ENCODE assay signal across 22 cellular contexts in the genomic region with DNA sequence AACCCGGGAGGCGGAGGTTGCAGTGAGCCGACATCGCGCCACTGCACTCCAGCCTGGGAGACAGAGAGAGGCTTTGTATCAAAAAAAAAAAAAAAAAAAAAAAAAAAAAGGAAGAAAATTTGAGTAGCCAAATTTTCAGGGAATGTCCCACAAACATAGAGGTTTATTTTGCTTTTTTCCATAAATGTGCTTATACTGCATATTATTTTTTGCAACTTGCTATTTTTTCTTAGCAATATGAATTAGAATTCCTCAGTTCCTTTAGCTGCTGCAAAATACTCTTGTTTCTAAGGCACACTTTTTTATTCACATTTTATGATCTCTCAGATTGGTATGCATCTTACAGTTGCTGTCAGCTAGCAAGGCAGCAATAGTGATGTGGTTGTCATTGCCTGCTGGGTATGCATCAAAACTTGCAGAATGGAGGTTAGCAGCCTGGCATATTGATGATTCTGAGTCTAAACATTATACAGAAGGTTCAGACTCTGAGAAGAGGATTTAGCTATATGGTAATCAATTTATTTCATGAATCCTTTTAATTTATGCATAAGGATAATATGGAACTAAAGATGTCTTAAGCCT. TPM values are rescaled to one million over a fixed set of nuclear protein-coding genes. Genes with fewer than 3 reads are reported as not detected.
A peak's percentile ranks its signal among the peaks of the same experiment; 100 is the strongest.
DNase-seq lines count a peak whose midpoint lies in the region; ATAC-seq, FAIRE-seq and TF ChIP-seq lines count a peak whose summit lies in the region.
"Had no signal": no experiment of that assay in that cellular context is flagged by ENCODE, and none has a peak within 500 bp of the region (broad histone marks: within the 10 kb centered on the region; RNA-seq: fewer than 3 reads in every experiment).

No MANE protein-coding gene starts in this region.

- no peaks in the 10 kb centered on the region for H3F3A ChIP-seq in neural cell (ENCODE audit: insufficient read depth, low read length, poor library complexity, severe bottlenecking)

- H4K20me1 ChIP-seq in neural cell (ENCODE audit: insufficient read depth): no peaks in the 10 kb centered on the region
- H4K20me1 ChIP-seq: BLaER1 had no signal

- no peak for ATAC-seq in A549
- ATAC-seq in CD4-positive, alpha-beta T cell (ENCODE audit: poor library complexity): no peak
- ATAC-seq in activated B cell treated with CpG ODN at 0.5 μM for 24 hours (ENCODE audit: low read depth): no peak
- no peak for ATAC-seq in effector memory CD8-positive, alpha-beta T cell (replicated peaks)
- ATAC-seq: GM12878, GM23338, HCT116 had no signal

- WGBS in A549 (ENCODE audit: missing lambda C conversion rate): 85% methylated on average over 5 of the region's 5 CpGs

- TF ChIP-seq POLR2A in A549 (IDR thresholded peaks at IDR 0.05; ENCODE audit: low read length): no peak

- DNase-seq in A549 (ENCODE audit: low read depth in 1 of 2, low spot score in 1 of 2): no peak
- no peak for DNase-seq in CD4-positive, alpha-beta T cell
- DNase-seq in activated B cell treated with CpG ODN at 0.5 μM for 24 hours: no peak
- DNase-seq in GM19239 (ENCODE audit: insufficient read length, low spot score): no peak
- DNase-seq in NCI-H1436 treated with DMSO at 0.1 percent for 48 hours (lab: John Stamatoyannopoulos, UW): no peak
- DNase-seq in posterior cingulate gyrus: no peak
- DNase-seq in effector memory CD8-positive, alpha-beta T cell: no peak
- DNase-seq: 8988T; CD4-positive, CD25-positive, alpha-beta regulatory T cell; CD8-positive, alpha-beta memory T cell; DMS 273 treated with DMSO at 0.1 percent for 48 hours; DMS79; EL; GDM1; H9 had no signal

- no peak for TF ChIP-seq RAD21 in A549 (conservative IDR thresholded peaks at IDR 0.05 in 1 of 2, IDR thresholded peaks at IDR 0.05 in 1 of 2)
- no peak for TF ChIP-seq RAD21 in neural cell (conservative IDR thresholded peaks at IDR 0.05)

- no peak overlapping the region for H3K27ac Mint-ChIP-seq in CD4-positive, alpha-beta T cell
- no peak overlapping the region for H3K27ac Mint-ChIP-seq in activated B cell treated with CpG ODN at 0.5 μM for 24 hours
- H3K27ac Mint-ChIP-seq in effector memory CD8-positive, alpha-beta T cell: no peak overlapping the region
- H3K27ac Mint-ChIP-seq: CD4-positive, CD25-positive, alpha-beta regulatory T cell; CD8-positive, alpha-beta memory T cell; GM23338; H9 had no signal

- no peaks in the 10 kb centered on the region for H3K36me3 Mint-ChIP-seq in CD4-positive, alpha-beta T cell (ENCODE audit: low read depth)
- no peaks in the 10 kb centered on the region for H3K36me3 Mint-ChIP-seq in activated B cell treated with CpG ODN at 0.5 μM for 24 hours (ENCODE audit: low read depth)
- no peaks in the 10 kb centered on the region for H3K36me3 Mint-ChIP-seq in effector memory CD8-positive, alpha-beta T cell (ENCODE audit: insufficient read depth)

- CTCF ChIA-PET in A549 (lab: Yijun Ruan, JAX) (interaction anchor here (0.6 to 1.3 kb wide), 4 partner anchors 13 to 388 kb away, joined by 3 to 4 read pairs (median 3); partner anchors contain the start of gene TMEFF1), activated B cell treated with CpG ODN at 0.5 μM for 24 hours (lab: Charles Lee) (no interaction called here)
- CTCF ChIA-PET in CD4-positive, alpha-beta T cell (lab: Charles Lee): no interaction called here

- no peaks in the 10 kb centered on the region for H3K9me2 ChIP-seq in neural cell (ENCODE audit: insufficient read depth, low read length)

- FAIRE-seq in A549 (lab: Jason Lieb, UNC) (no peak), GM19239 (lab: Jason Lieb, UNC) (no peak)
- FAIRE-seq: D721Med, GM12878 had no signal

- H3K9me3 Mint-ChIP-seq in CD4-positive, alpha-beta T cell: no peaks in the 10 kb centered on the region
- peaks cover 4% of the 10 kb centered on the region for H3K9me3 Mint-ChIP-seq in activated B cell treated with CpG ODN at 0.5 μM for 24 hours
- no peaks in the 10 kb centered on the region for H3K9me3 Mint-ChIP-seq in effector memory CD8-positive, alpha-beta T cell

- 0 out of 3 replicates have a peak, but pooled peaks cover 5% of the 10 kb centered on the region for H3K9me3 ChIP-seq in A549
- H3K9me3 ChIP-seq in CD4-positive, alpha-beta T cell (ENCODE audit: control insufficient read depth, low read length): no peaks in the 10 kb centered on the region
- no peaks in the 10 kb centered on the region for H3K9me3 ChIP-seq in neural cell (ENCODE audit: low read length)

- H2AFZ ChIP-seq in neural cell (ENCODE audit: low read depth, low read length): no peak overlapping the region

- peaks cover 16% of the 10 kb centered on the region for H3K4me1 Mint-ChIP-seq in CD4-positive, alpha-beta T cell (ENCODE audit: low read depth)
- peaks cover 14% of the 10 kb centered on the region for H3K4me1 Mint-ChIP-seq in activated B cell treated with CpG ODN at 0.5 μM for 24 hours
- peaks cover 9 to 13% of the 10 kb centered on the region in 2 donors for H3K4me1 Mint-ChIP-seq in effector memory CD8-positive, alpha-beta T cell (ENCODE audit: low read depth in 2 of 2)

- POLR2A ChIA-PET in A549 (lab: Yijun Ruan, JAX) (interaction anchor here (1.0 to 2.1 kb wide), 2 partner anchors 13 to 61 kb away, joined by 3 to 5 read pairs; partner anchors contain the start of genes MSANTD3 and TEX10), activated B cell treated with CpG ODN at 0.5 μM for 24 hours (lab: Charles Lee) (interaction anchor here (0.7 kb wide), 2 partner anchors 9 to 148 kb away, joined by 4 to 6 read pairs; no protein-coding TSS in a partner anchor)
- POLR2A ChIA-PET in CD4-positive, alpha-beta T cell (lab: Charles Lee): interaction anchor here (0.7 kb wide), 2 partner anchors 12 to 61 kb away, joined by 4 to 5 read pairs; partner anchors contain the start of gene TEX10

- no peaks in the 10 kb centered on the region for H3K79me2 ChIP-seq in neural cell (replicated peaks; ENCODE audit: insufficient read depth, low read length)

- H3K4me2 ChIP-seq in A549: no peak overlapping the region
- H3K4me2 ChIP-seq in neural cell (ENCODE audit: low read length): no peak overlapping the region
- H3K4me2 ChIP-seq: BLaER1, GM23338 had no signal

- H3K27me3 ChIP-seq in CD4-positive, alpha-beta T cell (ENCODE audit: control insufficient read depth, insufficient read depth, low read length): peaks cover 9% of the 10 kb centered on the region
- no peaks in the 10 kb centered on the region for H3K27me3 ChIP-seq in neural cell (ENCODE audit: insufficient read depth, low read depth, low read length)
- H3K27me3 ChIP-seq: BLaER1 had no signal

- no peak overlapping the region for H3K4me3 ChIP-seq in A549
- no peak overlapping the region for H3K4me3 ChIP-seq in neural cell (ENCODE audit: low read length)
- H3K4me3 ChIP-seq: BLaER1, GM12878, GM23338 had no signal

- H3K4me1 ChIP-seq in A549: 0 out of 3 replicates have a peak, but pooled peaks cover 4% of the 10 kb centered on the region

- H3K4me3 Mint-ChIP-seq in CD4-positive, alpha-beta T cell: peak overlapping the region; percentile 20
- H3K4me3 Mint-ChIP-seq in activated B cell treated with CpG ODN at 0.5 μM for 24 hours: peak overlapping the region; percentile 11
- no peak overlapping the region for H3K4me3 Mint-ChIP-seq in effector memory CD8-positive, alpha-beta T cell
- H3K4me3 Mint-ChIP-seq: GM23338, H9 had no signal

- intact Hi-C loops in CD4-positive, alpha-beta T cell (cut with DNase I, micrococcal nuclease): loop anchor here in 1 of 2 experiments (2.0 to 5.0 kb wide), 2 partner anchors 13 to 317 kb away; partner anchors contain the start of genes ERP44, INVS and MSANTD3
- intact Hi-C loops in activated B cell treated with CpG ODN at 0.5 μM for 24 hours (cut with micrococcal nuclease): loop anchor here (5.0 to 10.0 kb wide), 3 partner anchors 317 to 983 kb away; partner anchors contain the start of genes ERP44, INVS, MRPL50 and NR4A3
- intact Hi-C loops in posterior cingulate gyrus (cut with DNase I): loop anchor here (5.0 kb wide), 1 partner anchor 62 kb away; the partner anchor contains the start of gene TEX10

- peaks cover 45% of the 10 kb centered on the region for H3K27me3 Mint-ChIP-seq in CD4-positive, alpha-beta T cell
- peaks cover 11% of the 10 kb centered on the region for H3K27me3 Mint-ChIP-seq in activated B cell treated with CpG ODN at 0.5 μM for 24 hours
- H3K27me3 Mint-ChIP-seq in effector memory CD8-positive, alpha-beta T cell: peaks cover 29% of the 10 kb centered on the region in 2 donors

- H3K27ac ChIP-seq in A549: no peak overlapping the region
- no peak overlapping the region for H3K27ac ChIP-seq in CD4-positive, alpha-beta T cell (ENCODE audit: low read depth, low read length)
- no peak overlapping the region for H3K27ac ChIP-seq in neural cell (ENCODE audit: low read length)
- H3K27ac ChIP-seq: BLaER1, C4-2B had no signal

- H3K36me3 ChIP-seq in neural cell (ENCODE audit: insufficient read depth, low read length): no peaks in the 10 kb centered on the region
- H3K36me3 ChIP-seq: BLaER1 had no signal

- no peak for TF ChIP-seq EP300 in A549 (IDR thresholded peaks at IDR 0.05)
- peak; percentile 92 for TF ChIP-seq EP300 in neural cell (conservative IDR thresholded peaks at IDR 0.05; ENCODE audit: poor library complexity, severe bottlenecking)

- TF ChIP-seq CTCF in A549 (IDR thresholded peaks at IDR 0.05) (no peak), activated B cell treated with CpG ODN at 0.5 μM for 24 hours (IDR thresholded peaks at IDR 0.05) (no peak), neural cell (IDR thresholded peaks at IDR 0.05; ENCODE audit: poor library complexity, severe bottlenecking) (no peak)
- no peak for TF ChIP-seq CTCF in CD4-positive, alpha-beta T cell (IDR thresholded peaks at IDR 0.05)

- H3K9ac ChIP-seq in neural cell (ENCODE audit: low read length): no peak overlapping the region
- H3K9ac ChIP-seq: BLaER1 had no signal

TF ChIP-seq in neural cell, 6 proteins besides CTCF, POLR2A, EP300 and RAD21 (continues in another document):
- peak; percentile 89 for TF ChIP-seq POLR2AphosphoS5 (IDR thresholded peaks at IDR 0.05)

RNA-seq across cellular contexts. Expression of gene MSANTD3, which starts 13.0 kb away (rescaled TPM):
- polyA plus RNA-seq in A549 (2011; rRNA removed) (48.3 and 66.7 TPM in 2 replicates), A549 (2017; fragmentation: RNase III; extraction: RNeasy Plus Mini Kit Qiagen cat#74134 plus additional on column Dnase treatment) (43.5 to 50.1 TPM (median 43.8 TPM) in 3 replicates), neural cell (82.6 and 88.8 TPM in 2 replicates)
- polyA plus RNA-seq in A549 (2012; cell fraction: cytosol; rRNA removed): 46.7 and 47.7 TPM in 2 replicates
- 20.2 and 27.2 TPM in 2 replicates for polyA plus RNA-seq in A549 (2012; cell fraction: nucleus; rRNA removed)
- polyA minus RNA-seq in A549 (2011; rRNA and poly(A)+ RNA removed): 28.4 and 32.2 TPM in 2 replicates
- 1 to 10 TPM; 8.8 to 9.6 TPM for total RNA-seq in CD4-positive, alpha-beta T cell
- total RNA-seq in activated B cell treated with CpG ODN at 0.5 μM for 24 hours: 13.0 and 13.2 TPM in 2 replicates
- 99.1 and 115 TPM in 2 replicates for polyA minus RNA-seq in neural cell

RNA-seq across cellular contexts. Expression of gene TMEFF1, which starts 59.0 kb away (rescaled TPM):
- polyA plus RNA-seq in A549 (2011; rRNA removed): 0.09 and 0.31 TPM in 2 replicates
- 0.48 and 0.88 TPM in 2 replicates for polyA plus RNA-seq in A549 (2012; cell fraction: cytosol; rRNA removed)
- polyA plus RNA-seq in A549 (2012; cell fraction: nucleus; rRNA removed): 0.26 and 0.32 TPM in 2 replicates
- 0.37 to 0.65 TPM (median 0.61 TPM) in 3 replicates for polyA plus RNA-seq in A549 (2017; fragmentation: RNase III; extraction: RNeasy Plus Mini Kit Qiagen cat#74134 plus additional on column Dnase treatment)
- polyA minus RNA-seq in A549 (2011; rRNA and poly(A)+ RNA removed): 0.10 and 0.21 TPM in 2 replicates
- total RNA-seq in CD4-positive, alpha-beta T cell: not detected
- 0.29 TPM in 1 of 2 replicates, not detected in the other for total RNA-seq in activated B cell treated with CpG ODN at 0.5 μM for 24 hours
- polyA plus RNA-seq in neural cell: 273 and 295 TPM in 2 replicates
- polyA minus RNA-seq in neural cell: 193 and 231 TPM in 2 replicates
- polyA plus RNA-seq: CD4-positive, CD25-positive, alpha-beta regulatory T cell; CD8-positive, alpha-beta memory T cell had no signal

Comparison
In these comparisons a context has a peak if more than half of its experiments do, and no peak if none do; other contexts are left out.
1. H3K4me3 Mint-ChIP-seq: peak in CD4-positive, alpha-beta T cell (single experiment) and activated B cell treated with CpG ODN at 0.5 μM for 24 hours (single experiment); none in effector memory CD8-positive, alpha-beta T cell (0 of 2).